Comparison of ENCODE assay signal across 9 cellular contexts in the genomic region with DNA sequence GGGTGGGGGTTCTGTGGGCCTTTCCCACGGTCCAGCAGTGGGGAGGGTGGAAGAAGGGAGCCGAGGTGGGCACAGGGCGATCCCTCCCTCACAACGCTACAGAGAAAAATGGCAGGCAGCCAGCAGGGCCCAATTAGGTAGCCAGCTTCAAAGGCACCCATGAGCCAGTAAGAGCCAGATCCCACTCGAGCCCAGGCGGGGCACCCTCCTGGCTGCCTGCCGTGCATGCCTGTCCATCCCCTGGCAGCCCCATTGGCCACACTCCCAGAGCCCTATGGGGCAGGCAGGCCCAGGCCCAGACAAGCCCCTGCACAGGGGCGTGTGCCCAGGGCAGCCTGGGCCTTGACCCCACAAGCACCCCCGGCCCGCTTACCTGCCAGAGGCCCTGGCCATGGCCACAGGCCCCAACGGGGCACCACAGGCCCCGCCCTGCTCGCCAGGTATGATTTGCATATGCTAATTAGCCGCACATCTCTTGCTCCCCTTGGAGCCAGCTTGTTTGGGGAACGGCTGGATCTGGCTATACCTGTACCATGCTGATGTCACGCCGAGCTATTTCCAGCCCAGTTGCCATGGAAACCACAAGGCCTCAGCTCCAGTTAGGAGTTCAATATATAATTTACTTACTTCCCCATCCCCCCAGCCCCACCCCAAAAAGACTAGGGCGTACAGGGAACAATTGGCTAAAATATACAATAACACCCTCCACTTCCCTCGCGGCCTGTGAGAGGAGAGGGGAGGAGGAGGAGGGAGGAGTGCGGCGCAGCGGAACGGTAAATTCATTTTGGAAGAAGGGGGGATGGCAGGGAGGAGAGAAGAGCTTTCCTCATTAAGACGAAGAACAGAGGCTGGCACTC. TPM values are rescaled to one million over a fixed set of nuclear protein-coding genes. Genes with fewer than 3 reads are reported as not detected.
DNase-seq lines count a peak whose midpoint lies in the region; ATAC-seq and TF ChIP-seq lines count a peak whose summit lies in the region.
"Had no signal": no experiment of that assay in that cellular context is flagged by ENCODE, and none has a peak within 500 bp of the region (broad histone marks: within the 10 kb centered on the region; RNA-seq: fewer than 3 reads in every experiment).

No MANE protein-coding gene starts in this region.

- H3K9me3 Mint-ChIP-seq in effector memory CD8-positive, alpha-beta T cell: no peaks in the 10 kb centered on the region
- H3K9me3 Mint-ChIP-seq: memory B cell had no signal

- no peaks in the 10 kb centered on the region for H3K79me2 ChIP-seq in HCT116 (ENCODE audit: insufficient read depth, low read length)

- H3K36me3 ChIP-seq in HCT116 (ENCODE audit: control insufficient read depth in 1 of 2, insufficient read depth in 2 of 2, low read length in 2 of 2): no peaks in the 10 kb centered on the region

- POLR2A ChIA-PET in HCT116 (lab: Charles Lee): no interaction called here

- TF ChIP-seq RAD21 in HCT116 (IDR thresholded peaks at IDR 0.05; ENCODE audit: low read depth): no peak

- H3K36me3 Mint-ChIP-seq in effector memory CD8-positive, alpha-beta T cell (ENCODE audit: insufficient read depth): peaks cover 7% of the 10 kb centered on the region
- H3K36me3 Mint-ChIP-seq: memory B cell had no signal

- peaks cover 41 to 56% of the 10 kb centered on the region in 2 experiments for H3K4me1 ChIP-seq in HCT116 (ENCODE audit: control insufficient read depth in 1 of 2, insufficient read depth in 2 of 2, low read length in 2 of 2)

- peaks cover 0 to 17% of the 10 kb centered on the region in 2 donors for H3K27me3 Mint-ChIP-seq in effector memory CD8-positive, alpha-beta T cell

- intact Hi-C loops in HCT116 (cut with micrococcal nuclease): no loop called here

- H2AFZ ChIP-seq in HCT116 (ENCODE audit: low read depth, low read length, poor library complexity, severe bottlenecking): no peak overlapping the region

- H3K4me1 Mint-ChIP-seq in effector memory CD8-positive, alpha-beta T cell (ENCODE audit: low read depth in 2 of 2): peaks cover 21 to 34% of the 10 kb centered on the region in 2 donors

- TF ChIP-seq CTCF in HCT116 (IDR thresholded peaks at IDR 0.05 in 2 of 3, conservative IDR thresholded peaks at IDR 0.05 in 1 of 3; ENCODE audit: borderline replicate concordance in 1 of 3, insufficient read depth in 1 of 3, low read depth in 2 of 3, low read length in 2 of 3): no peak

- CTCF ChIA-PET in HCT116 (lab: Charles Lee): no interaction called here

- DNase-seq in HCT116 (ENCODE audit: low read depth, low spot score): no peak
- peak; percentile 50 for DNase-seq in NCI-H2196 treated with DMSO at 0.1 percent for 48 hours (lab: John Stamatoyannopoulos, UW; ENCODE audit: unreplicated experiment)
- DNase-seq in effector memory CD8-positive, alpha-beta T cell: no peak
- peak; percentile 86 for DNase-seq in putamen (ENCODE audit: low spot score)
- DNase-seq in SKM-1 (lab: John Stamatoyannopoulos, UW; ENCODE audit: unreplicated experiment): no peak
- DNase-seq in stimulated activated CD8-positive, alpha-beta memory T cell treated with anti-CD3 and anti-CD28 coated beads, Interleukin-4, amount 100 ng/mL, for 48 hours: no peak
- no peak for DNase-seq in SIG-M5 treated with dmso at 0.1 percent for 504 hours (lab: John Stamatoyannopoulos, UW; ENCODE audit: unreplicated experiment)

- RAD21 ChIA-PET in HCT116 (lab: Charles Lee; ENCODE audit: low non-redundant PET in 1 of 2, low total read pairs in 2 of 2, uncharacterized antibody in 2 of 2, unreplicated experiment in 2 of 2): no interaction called here

- H3K4me2 ChIP-seq in HCT116 (ENCODE audit: low read length): peak overlapping the region; percentile 61

- TF ChIP-seq POLR2A in HCT116 (IDR thresholded peaks at IDR 0.05; ENCODE audit: borderline replicate concordance, extremely low read depth, insufficient read depth, insufficient read length): no peak

- H3K27ac Mint-ChIP-seq in effector memory CD8-positive, alpha-beta T cell: peak overlapping the region; percentile 71 to 74
- H3K27ac Mint-ChIP-seq: memory B cell had no signal

- H3K4me3 Mint-ChIP-seq in effector memory CD8-positive, alpha-beta T cell: peak overlapping the region in 1 of 2 donors; percentile 61

- no peaks in the 10 kb centered on the region for H3K27me3 ChIP-seq in HCT116 (ENCODE audit: insufficient read depth, low read length)

- no peaks in the 10 kb centered on the region for H4K20me1 ChIP-seq in HCT116 (ENCODE audit: insufficient read depth)

- H3K9me2 ChIP-seq in HCT116 (ENCODE audit: insufficient read depth): no peaks in the 10 kb centered on the region

- ATAC-seq in HCT116: peak; percentile 16; the same call in 1 of the 2 replicates
- no peak for ATAC-seq in effector memory CD8-positive, alpha-beta T cell (replicated peaks)
- ATAC-seq in HG03457 (IDR thresholded peaks at IDR 0.05; ENCODE audit: unreplicated experiment): no peak

- H3K9ac ChIP-seq in HCT116 (ENCODE audit: low read length): no peak overlapping the region

- BruUV-seq in HCT116 (replicated peaks; lab: Mats Ljungman, UMichigan): no TSS peak

- no peak overlapping the region for H3K4me3 ChIP-seq in HCT116 (replicated peaks in 1 of 2; ENCODE audit: low read depth in 1 of 2, low read length in 2 of 2)

- no peak overlapping the region; the same call in 1 of the 2 replicates for H3K27ac ChIP-seq in HCT116 (ENCODE audit: low read depth, low read length)

- H3K9me3 ChIP-seq in HCT116 (ENCODE audit: control insufficient read depth in 1 of 2, insufficient read depth in 1 of 2, low read depth in 1 of 2, low read length in 2 of 2): no peaks in the 10 kb centered on the region

TF ChIP-seq in HCT116, 20 proteins besides CTCF, POLR2A, EP300 and RAD21:
- peak; percentile 76 for TF ChIP-seq TCF7L2 (IDR thresholded peaks at IDR 0.05; ENCODE audit: borderline replicate concordance, extremely low read depth, insufficient read depth, insufficient read length)
- no peak for TF ChIP-seq YY1 (IDR thresholded peaks at IDR 0.05; ENCODE audit: extremely low read depth, insufficient replicate concordance, low read depth, low read length)

RNA-seq across cellular contexts. Expression of a gene that starts 47.5 kb away (rescaled TPM):
- total RNA-seq in HCT116 (2021; ENCODE audit: unreplicated experiment): 66.7 TPM
- 28.4 and 32.7 TPM in 2 replicates for polyA plus RNA-seq in HCT116 (2012)

Comparison
In these comparisons a context has a peak if more than half of its experiments do, and no peak if none do; other contexts are left out.
1. DNase-seq: peak in NCI-H2196 treated with DMSO at 0.1 percent for 48 hours (single experiment) and putamen (single experiment); none in HCT116 (single experiment), effector memory CD8-positive, alpha-beta T cell (0 of 3), SKM-1 (single experiment), stimulated activated CD8-positive, alpha-beta memory T cell treated with anti-CD3 and anti-CD28 coated beads, Interleukin-4, amount 100 ng/mL, for 48 hours (single experiment) and SIG-M5 treated with dmso at 0.1 percent for 504 hours (single experiment).